Comparison of ENCODE assay signal across 8 cellular contexts in genomic region chr14:50335989-50336391, GRCh38. TPM values are rescaled to one million over a fixed set of nuclear protein-coding genes. Genes with fewer than 3 reads are reported as not detected.
DNase-seq lines count a peak whose midpoint lies in the region; ATAC-seq and TF ChIP-seq lines count a peak whose summit lies in the region.

No MANE protein-coding gene starts in this region.

- intact Hi-C loops in mucosa of descending colon (cut with DNase I, micrococcal nuclease), result no loop called here

- DNase-seq in EL (peak; percentile 27), NCI-H1694 (lab: John Stamatoyannopoulos, UW) (peak; percentile 96), dermis blood vessel endothelial cell (peak; percentile 90), mucosa of descending colon (no peak), T1000 (lab: John Stamatoyannopoulos, UW) (no peak)
- DNase-seq in stimulated activated CD4-positive, alpha-beta T cell treated with anti-CD3 and anti-CD28 coated beads, Interleukin-4, amount 100 ng/mL, for 24 hours, result no peak

- no peak for TF ChIP-seq CTCF in mucosa of descending colon (IDR thresholded peaks at IDR 0.05)

- no peak overlapping the region for H3K4me3 ChIP-seq in mucosa of descending colon

- H3K4me1 ChIP-seq in mucosa of descending colon (ENCODE audit: low read depth), result peaks cover 12% of the 10 kb centered on the region

- no peaks in the 10 kb centered on the region for H3K9me3 ChIP-seq in mucosa of descending colon

- no peaks in the 10 kb centered on the region for H3K36me3 ChIP-seq in mucosa of descending colon (ENCODE audit: low read depth)

- ATAC-seq in mucosa of descending colon, result peak; percentile 18
- no peak for ATAC-seq in GM21526 (IDR thresholded peaks at IDR 0.05; ENCODE audit: low FRiP score, unreplicated experiment)
- ATAC-seq in HG03175 (IDR thresholded peaks at IDR 0.05; ENCODE audit: unreplicated experiment), result no peak

RNA-seq across cellular contexts. Expression of gene DMAC2L, which starts 23.9 kb away (rescaled TPM):
- 7.7 and 7.8 TPM in 2 replicates for total RNA-seq in dermis blood vessel endothelial cell
- total RNA-seq in mucosa of descending colon, result 10 to 100 TPM; 18.9 to 27.6 (median 21.5) TPM

RNA-seq across cellular contexts. Expression of gene L2HGDH, which starts 24.0 kb away (rescaled TPM):
- total RNA-seq in dermis blood vessel endothelial cell, result 4.4 and 10.7 TPM in 2 replicates
- total RNA-seq in mucosa of descending colon, result 10 to 100 TPM in 1 of 3 donors, 1 to 10 TPM in 2; 7.2 to 11.2 (median 9.8) TPM

Comparison
In these comparisons a context has a peak if more than half of its experiments do, and no peak if none do; other contexts are left out.
1. DNase-seq: peak in EL (single experiment), NCI-H1694 (single experiment) and dermis blood vessel endothelial cell (single experiment); none in mucosa of descending colon (0 of 3), T1000 (single experiment) and stimulated activated CD4-positive, alpha-beta T cell treated with anti-CD3 and anti-CD28 coated beads, Interleukin-4, amount 100 ng/mL, for 24 hours (single experiment).